ENCODE assay signal across 16 cellular contexts in genomic region chr17:78019976-78020716, GRCh38.
DNase-seq lines count a peak whose midpoint lies in the region; ATAC-seq and TF ChIP-seq lines count a peak whose summit lies in the region.
"Had no signal": no experiment of that assay in that cellular context is flagged by ENCODE, and none has a peak within 500 bp of the region (broad histone marks: within the 10 kb centered on the region; RNA-seq: fewer than 3 reads in every experiment).

No MANE protein-coding gene starts in this region.

- no peaks in the 10 kb centered on the region for H3K36me3 ChIP-seq in MM.1S (replicated peaks; ENCODE audit: insufficient read depth, low read length)
- H3K36me3 ChIP-seq in right lobe of liver, result no peaks in the 10 kb centered on the region
- 0 out of 2 replicates have a peak, but pooled peaks cover 2% of the 10 kb centered on the region for H3K36me3 ChIP-seq in BE2C
- H3K36me3 ChIP-seq: ascending aorta had no signal

- H3K4me3 ChIP-seq in MM.1S (ENCODE audit: low read length), result peak overlapping the region; percentile 30
- H3K4me3 ChIP-seq in right lobe of liver, result no peak overlapping the region
- H3K4me3 ChIP-seq in BE2C (ENCODE audit: low read depth, low read length), result no peak overlapping the region
- H3K4me3 ChIP-seq: ascending aorta, tibial nerve had no signal

- H3K79me2 ChIP-seq in MM.1S (ENCODE audit: low read length), result no peaks in the 10 kb centered on the region

- H3K9ac ChIP-seq in MM.1S (ENCODE audit: low read length), result peak overlapping the region; percentile 19; the same call in 1 of the 2 replicates
- H3K9ac ChIP-seq: SK-N-SH had no signal

- H3K9me3 ChIP-seq in MM.1S (replicated peaks; ENCODE audit: insufficient read depth, low read length), result no peaks in the 10 kb centered on the region
- H3K9me3 ChIP-seq in right lobe of liver, result no peaks in the 10 kb centered on the region
- H3K9me3 ChIP-seq in BE2C, result no peaks in the 10 kb centered on the region
- H3K9me3 ChIP-seq: ascending aorta, SK-N-SH, tibial nerve had no signal

- 49% methylated on average over 4 of the region's 6 CpGs for WGBS in right lobe of liver (ENCODE audit: insufficient coverage, low coverage, low lambda C conversion rate, missing lambda C conversion rate)

- no peaks in the 10 kb centered on the region for H3K9me2 ChIP-seq in MM.1S (replicated peaks; ENCODE audit: insufficient read depth, low read length)
- H3K9me2 ChIP-seq: SK-N-SH had no signal

- H3K27me3 ChIP-seq in MM.1S (replicated peaks; ENCODE audit: insufficient read depth, low read length) (no peaks in the 10 kb centered on the region; the same call in 1 of the 2 replicates), right lobe of liver (no peaks in the 10 kb centered on the region), BE2C (no peaks in the 10 kb centered on the region)
- H3K27me3 ChIP-seq: ascending aorta, tibial nerve had no signal

- TF ChIP-seq POLR2A in right lobe of liver (IDR thresholded peaks at IDR 0.05), result no peak

- intact Hi-C loops in right lobe of liver (cut with DNase I), result loop anchor here in 1 of 2 donors (10.0 kb wide), 1 partner anchor 245 kb away; no protein-coding TSS in a partner anchor

- peaks cover 21% of the 10 kb centered on the region for H3F3A ChIP-seq in MM.1S (ENCODE audit: insufficient read depth, low read length)

- no peaks in the 10 kb centered on the region for H4K20me1 ChIP-seq in MM.1S (ENCODE audit: insufficient read depth, low read length)

- no peak overlapping the region for H2AFZ ChIP-seq in MM.1S (ENCODE audit: low read length)

- DNase-seq in NOMO-1 treated with DMSO at 0.1 percent for 48 hours (lab: John Stamatoyannopoulos, UW; ENCODE audit: unreplicated experiment) (peak; percentile 1), NOMO-1 (lab: John Stamatoyannopoulos, UW; ENCODE audit: unreplicated experiment in 2 of 2) (no peak), GM20000 (ENCODE audit: low spot score) (peak; percentile 49), MM.1S (peak; percentile 88), right lobe of liver (no peak), NCI-H510A treated with DMSO at 0.1 percent for 48 hours (lab: John Stamatoyannopoulos, UW) (no peak), BE2C (no peak)
- DNase-seq in stimulated activated CD4-positive, alpha-beta T cell treated with anti-CD3 and anti-CD28 coated beads, Interleukin-4, amount 100 ng/mL, for 24 hours, result no peak
- DNase-seq: effector memory CD8-positive, alpha-beta T cell; glutamatergic neuron; left cardiac atrium; NCI-H1436 treated with DMSO at 0.1 percent for 48 hours had no signal

- peaks cover 22% of the 10 kb centered on the region for H3K4me1 ChIP-seq in MM.1S (ENCODE audit: low read length)
- H3K4me1 ChIP-seq in right lobe of liver, result peaks cover 0 to 12% (median 0%) of the 10 kb centered on the region in 4 donors
- no peaks in the 10 kb centered on the region for H3K4me1 ChIP-seq in BE2C

- H3K4me2 ChIP-seq in MM.1S (ENCODE audit: low read depth, low read length), result peak overlapping the region; percentile 74
- H3K4me2 ChIP-seq: SK-N-SH had no signal

- peak; percentile 19 to 68 (median 32) for ATAC-seq in right lobe of liver

- TF ChIP-seq CTCF in GM20000 (IDR thresholded peaks at IDR 0.05; ENCODE audit: extremely low read depth, missing control alignments), result no peak
- TF ChIP-seq CTCF in MM.1S (IDR thresholded peaks at IDR 0.05; ENCODE audit: low read length), result no peak
- TF ChIP-seq CTCF in right lobe of liver (IDR thresholded peaks at IDR 0.05), result no peak
- TF ChIP-seq CTCF in BE2C (IDR thresholded peaks at IDR 0.05; ENCODE audit: low read depth, low read length), result no peak

- H3K27ac ChIP-seq in MM.1S (ENCODE audit: low read length) (peak overlapping the region; percentile 66; the same call in 1 of the 2 replicates), right lobe of liver (peak overlapping the region in 1 of 3 donors; percentile 21)
- H3K27ac ChIP-seq: 22Rv1, ascending aorta, tibial nerve had no signal

Comparison
In these comparisons a context has a peak if more than half of its experiments do, and no peak if none do; other contexts are left out.
1. DNase-seq: peak in NOMO-1 treated with DMSO at 0.1 percent for 48 hours (single experiment), GM20000 (single experiment) and MM.1S (single experiment); none in NOMO-1 (0 of 2), right lobe of liver (0 of 3), stimulated activated CD4-positive, alpha-beta T cell treated with anti-CD3 and anti-CD28 coated beads, Interleukin-4, amount 100 ng/mL, for 24 hours (single experiment), NCI-H510A treated with DMSO at 0.1 percent for 48 hours (single experiment) and BE2C (single experiment).